In the genomic region with DNA sequence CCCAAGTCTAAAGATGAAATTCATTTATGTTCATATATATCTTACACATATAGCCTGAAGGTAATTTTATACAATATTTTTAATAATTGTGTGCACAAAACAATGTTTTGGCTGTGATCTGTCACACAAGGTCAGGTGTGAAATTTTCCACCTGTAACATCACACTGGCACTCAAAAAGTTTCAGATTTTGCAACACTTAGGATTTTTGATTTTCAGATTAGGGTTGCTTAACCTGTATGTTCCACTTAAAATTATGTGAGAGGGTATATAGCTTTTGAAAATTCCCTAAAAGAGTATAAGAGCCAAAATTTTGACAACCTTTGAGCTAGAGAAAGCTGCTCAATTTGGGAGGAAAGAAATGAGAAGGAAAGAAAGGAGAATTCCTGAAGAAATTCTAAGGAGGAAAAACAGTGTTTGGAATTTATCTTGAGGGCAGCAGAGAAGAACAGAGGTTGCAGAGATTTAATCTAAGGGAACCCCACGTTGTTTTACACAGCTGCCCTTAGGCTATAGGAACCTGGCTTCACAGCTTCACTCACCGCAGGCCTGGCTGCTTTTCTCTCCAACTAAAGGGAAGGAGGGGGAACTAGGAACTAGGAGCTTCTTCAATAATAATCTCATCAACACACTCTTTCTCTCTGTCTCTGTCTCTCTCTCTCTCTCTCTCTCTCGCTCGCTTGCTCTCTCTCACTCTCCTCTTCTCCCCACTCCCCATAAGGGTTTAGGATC, we compare ENCODE assay signal across 19 cellular contexts. TPM values are rescaled to one million over a fixed set of nuclear protein-coding genes. Genes with fewer than 3 reads are reported as not detected.
DNase-seq lines count a peak whose midpoint lies in the region; ATAC-seq and TF ChIP-seq lines count a peak whose summit lies in the region.
"Had no signal": no experiment of that assay in that cellular context is flagged by ENCODE, and none has a peak within 500 bp of the region (broad histone marks: within the 10 kb centered on the region; RNA-seq: fewer than 3 reads in every experiment).

No MANE protein-coding gene starts in this region.

- WGBS in sigmoid colon, 2 donors: 45 to 85% methylated on average over 4 of the region's 4 CpGs

- POLR2A ChIA-PET in CD4-positive, alpha-beta memory T cell (lab: Charles Lee; ENCODE audit: partially characterized antibody): interaction anchor here (0.7 to 2.4 kb wide), 3 partner anchors 10 to 17 kb away, joined by 3 to 15 read pairs (median 3); partner anchors contain the start of gene VOPP1
- POLR2A ChIA-PET in HEK293 (lab: Yijun Ruan, JAX): no interaction called here

- H3K4me3 Mint-ChIP-seq in CD4-positive, alpha-beta memory T cell: peak overlapping the region in 5 of 8 donors; percentile 2 to 51 (median 24)

- H3K27ac ChIP-seq in CD4-positive, alpha-beta memory T cell (ENCODE audit: low read depth, low read length): no peak overlapping the region
- no peak overlapping the region for H3K27ac ChIP-seq in HEK293 (ENCODE audit: extremely low read depth, low read depth, low read length)
- H3K27ac ChIP-seq in RWPE2 (ENCODE audit: poor library complexity, severe bottlenecking): no peak overlapping the region
- H3K27ac ChIP-seq in sigmoid colon: no peak overlapping the region
- H3K27ac ChIP-seq: hepatocyte, ovary, thyroid gland had no signal

- H3K36me3 Mint-ChIP-seq in CD4-positive, alpha-beta memory T cell: peaks cover 6 to 10% of the 10 kb centered on the region in 2 donors

- intact Hi-C loops in CD4-positive, alpha-beta memory T cell (cut with micrococcal nuclease): no loop called here
- intact Hi-C loops in sigmoid colon (cut with DNase I): no loop called here

- no peaks in the 10 kb centered on the region for H3K27me3 ChIP-seq in CD4-positive, alpha-beta memory T cell (ENCODE audit: insufficient read depth, low read length)
- no peaks in the 10 kb centered on the region for H3K27me3 ChIP-seq in RWPE2 (ENCODE audit: insufficient read depth, poor library complexity, severe bottlenecking)
- H3K27me3 ChIP-seq in sigmoid colon: no peaks in the 10 kb centered on the region
- H3K27me3 ChIP-seq: hepatocyte, ovary, thyroid gland had no signal

- no peaks in the 10 kb centered on the region for H3K36me3 ChIP-seq in CD4-positive, alpha-beta memory T cell (ENCODE audit: insufficient read depth, low read length)
- H3K36me3 ChIP-seq in HEK293 (ENCODE audit: control insufficient read depth in 2 of 2, insufficient read depth in 1 of 2, low read length in 2 of 2) (no peaks in the 10 kb centered on the region), RWPE2 (ENCODE audit: low read depth) (no peaks in the 10 kb centered on the region), sigmoid colon (no peaks in the 10 kb centered on the region)
- H3K36me3 ChIP-seq: ovary, thyroid gland had no signal

- peaks cover 98% of the 10 kb centered on the region for H3K4me1 ChIP-seq in CD4-positive, alpha-beta memory T cell (ENCODE audit: insufficient read depth, low read length)
- H3K4me1 ChIP-seq in HEK293 (ENCODE audit: control insufficient read depth, insufficient read depth, low read length) (peaks cover 4% of the 10 kb centered on the region; the same call in 1 of the 2 replicates), RWPE2 (ENCODE audit: insufficient read depth, poor library complexity, severe bottlenecking) (peaks cover 21% of the 10 kb centered on the region), sigmoid colon (peaks cover 0 to under 1% (median under 1%) of the 10 kb centered on the region in 4 donors)

- no peak for TF ChIP-seq EP300 in sigmoid colon (IDR thresholded peaks at IDR 0.05)

- ATAC-seq in RWPE2 (ENCODE audit: low read depth): 0 out of 3 replicates have a peak, but pooled peaks have one; percentile 29
- ATAC-seq in GM21737 (IDR thresholded peaks at IDR 0.05; ENCODE audit: unreplicated experiment): no peak
- ATAC-seq in HG03442 (IDR thresholded peaks at IDR 0.05; ENCODE audit: unreplicated experiment): no peak
- ATAC-seq: activated naive CD4-positive, alpha-beta T cell treated with anti-CD3 and anti-CD28 coated beads, Interleukin-2, amount 50 U/mL, for 72 hours; left cardiac atrium; sciatic nerve had no signal

- H3K4me1 Mint-ChIP-seq in CD4-positive, alpha-beta memory T cell: peaks cover 78 to 95% (median 86%) of the 10 kb centered on the region in 4 donors

- H3K9me3 ChIP-seq in CD4-positive, alpha-beta memory T cell (ENCODE audit: control insufficient read depth in 1 of 2, low read length in 2 of 2): no peaks in the 10 kb centered on the region
- H3K9me3 ChIP-seq in HEK293 (ENCODE audit: control insufficient read depth, insufficient read depth, low read depth, low read length) (no peaks in the 10 kb centered on the region), RWPE2 (ENCODE audit: severe bottlenecking) (no peaks in the 10 kb centered on the region), sigmoid colon (no peaks in the 10 kb centered on the region)
- H3K9me3 ChIP-seq: ovary, thyroid gland had no signal

- no peak for DNase-seq in CD4-positive, alpha-beta memory T cell
- DNase-seq in RWPE2 (ENCODE audit: low spot score) (no peak), left kidney (ENCODE audit: low read depth, low spot score) (peak; percentile 26), NOMO-1 (lab: John Stamatoyannopoulos, UW; ENCODE audit: unreplicated experiment in 2 of 2) (no peak), sigmoid colon (no peak)
- DNase-seq: activated CD4-positive, alpha-beta T cell treated with anti-CD3 and anti-CD28 coated beads for 48 hours; KBM-7; left cardiac atrium; NK-92 treated with Interleukin-12 subunit alpha and Interleukin-12 subunit beta, amount 100 ng/mL, for 24 hours; ovary; stimulated activated CD4-positive, alpha-beta T cell treated with anti-CD3 and anti-CD28 coated beads, Interleukin-4, amount 100 ng/mL, for 1 hour; T1000; thyroid gland had no signal

- peak overlapping the region; percentile 3 to 77 (median 49) for H3K27ac Mint-ChIP-seq in CD4-positive, alpha-beta memory T cell
- H3K27ac Mint-ChIP-seq: activated naive CD4-positive, alpha-beta T cell treated with anti-CD3 and anti-CD28 coated beads, Interleukin-2, amount 50 U/mL, for 72 hours had no signal

- TF ChIP-seq CTCF in HEK293 (tag by site-specific recombination; IDR thresholded peaks at IDR 0.05) (no peak), RWPE2 (IDR thresholded peaks at IDR 0.05; ENCODE audit: poor library complexity, severe bottlenecking) (no peak), sigmoid colon (IDR thresholded peaks at IDR 0.05) (no peak)

- TF ChIP-seq POLR2A in sigmoid colon (IDR thresholded peaks at IDR 0.05): no peak

- H3K27me3 Mint-ChIP-seq in CD4-positive, alpha-beta memory T cell: no peaks in the 10 kb centered on the region

- H3K9me3 Mint-ChIP-seq in CD4-positive, alpha-beta memory T cell: no peaks in the 10 kb centered on the region
- H3K9me3 Mint-ChIP-seq: activated naive CD4-positive, alpha-beta T cell treated with anti-CD3 and anti-CD28 coated beads, Interleukin-2, amount 50 U/mL, for 72 hours had no signal

- H3K4me3 ChIP-seq in CD4-positive, alpha-beta memory T cell (ENCODE audit: low read length in 2 of 2): no peak overlapping the region
- H3K4me3 ChIP-seq in HEK293 (ENCODE audit: low read depth, low read length) (no peak overlapping the region), RWPE2 (ENCODE audit: severe bottlenecking) (no peak overlapping the region), sigmoid colon (no peak overlapping the region)
- H3K4me3 ChIP-seq: hepatocyte, ovary, thyroid gland had no signal

- CTCF ChIA-PET in CD4-positive, alpha-beta memory T cell (lab: Charles Lee; ENCODE audit: partially characterized antibody): interaction anchor here (1.1 kb wide), 2 partner anchors 31 to 95 kb away, joined by 4 read pairs; no protein-coding TSS in a partner anchor
- CTCF ChIA-PET in HEK293 (lab: Yijun Ruan, JAX): interaction anchor here (0.6 to 1.1 kb wide), 2 partner anchors 131 to 284 kb away, joined by 3 read pairs; no protein-coding TSS in a partner anchor

TF ChIP-seq in HEK293, 187 proteins besides CTCF, POLR2A, EP300 and RAD21:
- TF ChIP-seq ZNF596 (tag by site-specific recombination; IDR thresholded peaks at IDR 0.05) (peak; percentile 22; the same call in 1 of the 2 replicates), ZNF24 (tag by site-specific recombination; IDR thresholded peaks at IDR 0.05) (no peak)
TF ChIP-seq in HEK293: peak in this region for 1.

RNA-seq across cellular contexts. Expression of gene VOPP1, which starts 8.5 kb away (rescaled TPM):
- total RNA-seq in CD4-positive, alpha-beta memory T cell: 10 to 100 TPM; 91.0 to 98.7 TPM
- polyA plus RNA-seq in CD4-positive, alpha-beta memory T cell: 10 to 100 TPM; 43.0 to 90.4 TPM
- 10 to 100 TPM; 22.2 to 26.4 (median 24.3) TPM for total RNA-seq in sigmoid colon
- 10 to 100 TPM; 57.8 to 59.5 (median 59.5) TPM for polyA plus RNA-seq in sigmoid colon
